ENCODE assay signal across 28 cellular contexts in genomic region chr11:30902929-30903328, GRCh38.
"Had no signal": no experiment of that assay in that cellular context is flagged by ENCODE, and none has a peak within 500 bp of the region (broad histone marks: within the 10 kb centered on the region; RNA-seq: fewer than 3 reads in every experiment).

No MANE protein-coding gene starts in this region.

- H3K27ac ChIP-seq: ascending aorta, breast epithelium, cardiac muscle cell, coronary artery, dorsolateral prefrontal cortex had no signal

- H3K4me1 ChIP-seq: ascending aorta, breast epithelium had no signal

- H3K36me3 ChIP-seq: ascending aorta, breast epithelium, cardiac muscle cell had no signal

- H3K4me3 ChIP-seq: ascending aorta, breast epithelium, cardiac muscle cell, coronary artery, dorsolateral prefrontal cortex had no signal

- ATAC-seq: activated CD4-positive, alpha-beta T cell treated with anti-CD3 and anti-CD28 coated beads for 36 hours; activated CD8-positive, alpha-beta memory T cell treated with anti-CD3 and anti-CD28 coated beads, Interleukin-2, amount 10 ng/mL, durations not matched to agents 7 days and 5 days; activated CD8-positive, alpha-beta T cell treated with anti-CD3 and anti-CD28 coated beads, Interleukin-2, amount 10 ng/mL, durations not matched to agents 7 days and 5 days; activated naive CD4-positive, alpha-beta T cell treated with anti-CD3 and anti-CD28 coated beads, Interleukin-2, amount 50 U/mL, for 72 hours; activated T-cell treated with anti-CD3 and anti-CD28 coated beads, Interleukin-2, amount 50 U/mL, for 72 hours; esophagus mucosa had no signal

- H3K9me3 ChIP-seq: ascending aorta, breast epithelium had no signal

- H3K27me3 ChIP-seq: ascending aorta, breast epithelium, cardiac muscle cell, dorsolateral prefrontal cortex had no signal

- FAIRE-seq: frontal cortex had no signal

- DNase-seq: activated CD4-positive, alpha-beta memory T cell treated with anti-CD3 and anti-CD28 coated beads for 36 hours; activated CD4-positive, alpha-beta T cell treated with anti-CD3 and anti-CD28 coated beads for 36 hours; activated CD4-positive, alpha-beta T cell treated with anti-CD3 and anti-CD28 coated beads, Interleukin-2, amount 10 ng/mL, durations not matched to agents 24 days and 14 days; activated CD4-positive, CD25-positive, alpha-beta regulatory T cell; activated CD4-positive, CD25-positive, alpha-beta regulatory T cell treated with anti-CD3 and anti-CD28 coated beads, Interleukin-2, amount 50 U/mL, for 72 hours; activated CD8-positive, alpha-beta memory T cell treated with anti-CD3 and anti-CD28 coated beads, Interleukin-2, amount 10 ng/mL, durations not matched to agents 7 days and 5 days; activated CD8-positive, alpha-beta memory T cell treated with anti-CD3 and anti-CD28 coated beads, Interleukin-2, amount 50 U/mL, for 4 hours; activated CD8-positive, alpha-beta T cell treated with anti-CD3 and anti-CD28 coated beads, Interleukin-2, amount 10 ng/mL, durations not matched to agents 7 days and 5 days; activated gamma-delta T cell; activated naive CD4-positive, alpha-beta T cell; activated naive CD4-positive, alpha-beta T cell treated with anti-CD3 and anti-CD28 coated beads, Interleukin-2, amount 10 ng/mL, durations not matched to agents 7 days and 5 days; activated naive CD8-positive, alpha-beta T cell treated with anti-CD3 and anti-CD28 coated beads, Interleukin-2, amount 10 ng/mL, durations not matched to agents 7 days and 5 days; activated T-cell treated with anti-CD3 and anti-CD28 coated beads, Interleukin-2, amount 50 U/mL, for 1 hour; activated T-cell treated with anti-CD3 and anti-CD28 coated beads, Interleukin-2, amount 50 U/mL, for 72 hours; central memory CD4-positive, alpha-beta T cell; cerebellar nuclear complex; dorsolateral prefrontal cortex; effector memory CD4-positive, alpha-beta T cell; endodermal cell; foreskin fibroblast; head of caudate nucleus had no signal
